In genomic region chr11:65316979-65317786, GRCh38 we compare ENCODE assay signal across 8 cellular contexts. TPM values are rescaled to one million over a fixed set of nuclear protein-coding genes. Genes with fewer than 3 reads are reported as not detected.
DNase-seq lines count a peak whose midpoint lies in the region; ATAC-seq and TF ChIP-seq lines count a peak whose summit lies in the region.

No MANE protein-coding gene starts in this region.

- peak overlapping the region; percentile 97 for H3K27ac ChIP-seq in RWPE1
- H3K27ac ChIP-seq in foreskin keratinocyte: peak overlapping the region; percentile 1
- H3K27ac ChIP-seq in trophoblast cell (ENCODE audit: low read depth, low read length): no peak overlapping the region

- H2AFZ ChIP-seq in trophoblast cell (ENCODE audit: insufficient read depth, low read length, poor library complexity): no peak overlapping the region

- H3K14ac ChIP-seq in trophoblast cell (ENCODE audit: low read length): peak overlapping the region; percentile 30

- peak overlapping the region; percentile 47 for H2BK12ac ChIP-seq in trophoblast cell (ENCODE audit: low read length)

- TF ChIP-seq CTCF in RWPE1 (conservative IDR thresholded peaks at IDR 0.05; ENCODE audit: low read depth): no peak
- TF ChIP-seq CTCF in foreskin keratinocyte (conservative IDR thresholded peaks at IDR 0.05): no peak

- H3K27me3 ChIP-seq in foreskin keratinocyte (no peaks in the 10 kb centered on the region), trophoblast cell (ENCODE audit: insufficient read depth, low read length) (no peaks in the 10 kb centered on the region)

- no peak overlapping the region for H3K23ac ChIP-seq in trophoblast cell (ENCODE audit: low read length)

- H3K4me2 ChIP-seq in trophoblast cell (ENCODE audit: low read length): peak overlapping the region; percentile 94

- peaks cover 6% of the 10 kb centered on the region for H3K79me1 ChIP-seq in trophoblast cell (ENCODE audit: low read length)

- H2BK5ac ChIP-seq in trophoblast cell (ENCODE audit: low read depth, low read length, poor library complexity): no peak overlapping the region

- H3K36me3 ChIP-seq in trophoblast cell (ENCODE audit: control insufficient read depth in 1 of 2, insufficient read depth in 2 of 2, low read length in 2 of 2): peaks cover 19% of the 10 kb centered on the region in 2 experiments

- DNase-seq in Daoy (ENCODE audit: low read depth) (peak; percentile 82), RWPE1 (ENCODE audit: low spot score) (peak; percentile 70), foreskin keratinocyte (peak; percentile 45 to 76), trophoblast cell (peak in 1 of 2 donors; percentile 28), COLO829 (ENCODE audit: low spot score) (no peak), HuH-7.5 (ENCODE audit: low spot score) (no peak)
- DNase-seq in activated CD4-positive, alpha-beta T cell treated with anti-CD3 and anti-CD28 coated beads for 48 hours: no peak

- H2BK120ac ChIP-seq in trophoblast cell (ENCODE audit: insufficient read depth, low read length, poor library complexity): no peak overlapping the region

- H3K4me3 ChIP-seq in trophoblast cell (ENCODE audit: low read depth, low read length): no peak overlapping the region

- peak overlapping the region; percentile 39 for H4K12ac ChIP-seq in trophoblast cell (ENCODE audit: low read depth, low read length)

- H3K4me1 ChIP-seq in foreskin keratinocyte (peaks cover 5% of the 10 kb centered on the region), trophoblast cell (ENCODE audit: control insufficient read depth in 1 of 2, insufficient read depth in 2 of 2, low read length in 2 of 2) (peaks cover 12 to 14% of the 10 kb centered on the region in 2 experiments)

- ATAC-seq in foreskin keratinocyte (peak; percentile 20), HG03139 (IDR thresholded peaks at IDR 0.05; ENCODE audit: unreplicated experiment) (no peak)

- peak overlapping the region; percentile 40 for H2AK5ac ChIP-seq in trophoblast cell (ENCODE audit: low read length)

- no peak overlapping the region for H3K9ac ChIP-seq in trophoblast cell (ENCODE audit: low read length)

- WGBS in trophoblast cell (ENCODE audit: extremely low coverage, insufficient coverage, insufficient read length): no CpG with 5 or more reads among the region's 14 CpGs

- POLR2A ChIA-PET in RWPE1 (lab: Yijun Ruan, JAX; ENCODE audit: low non-redundant PET): interaction anchor here (1.7 kb wide), 1 partner anchor 55 kb away, joined by 3 read pairs; the partner anchor contains the start of gene POLA2

- peak overlapping the region; percentile 17 for H3K4ac ChIP-seq in trophoblast cell (ENCODE audit: low read depth, low read length)

- CTCF ChIA-PET in RWPE1 (lab: Yijun Ruan, JAX): interaction anchor here (0.6 to 3.0 kb wide), 7 partner anchors 9 to 728 kb away, joined by 3 to 83 read pairs (median 3); partner anchors contain the start of gene DPF2

- peak overlapping the region; percentile 40 for H4K91ac ChIP-seq in trophoblast cell (ENCODE audit: low read depth, low read length)

- H4K8ac ChIP-seq in trophoblast cell (ENCODE audit: low read depth, low read length): peak overlapping the region; percentile 73

- H3K18ac ChIP-seq in trophoblast cell (ENCODE audit: low read length): no peak overlapping the region

- no peaks in the 10 kb centered on the region for H3K9me3 ChIP-seq in trophoblast cell (ENCODE audit: insufficient read depth, low read depth, low read length)

- H3K79me2 ChIP-seq in trophoblast cell (ENCODE audit: control insufficient read depth, insufficient read depth, low read length, poor library complexity): no peaks in the 10 kb centered on the region

RNA-seq across cellular contexts. Expression of gene CDC42EP2, which starts 2.5 kb away (rescaled TPM):
- total RNA-seq in Daoy (2014; rRNA removed; shearing (Covaris generic)): 2.8 and 2.9 TPM in 2 replicates
- 20.3 and 22.2 TPM in 2 replicates for total RNA-seq in foreskin keratinocyte
- 26.2 and 31.5 TPM in 2 replicates for polyA plus RNA-seq in foreskin keratinocyte
- polyA plus RNA-seq in trophoblast cell (2013): 7.2 and 7.7 TPM in 2 replicates

RNA-seq across cellular contexts. Expression of gene DPF2, which starts 16.5 kb away (rescaled TPM):
- 47.7 and 47.8 TPM in 2 replicates for total RNA-seq in Daoy (2014; rRNA removed; shearing (Covaris generic))
- 29.1 and 31.7 TPM in 2 replicates for total RNA-seq in foreskin keratinocyte
- 38.0 and 38.7 TPM in 2 replicates for polyA plus RNA-seq in foreskin keratinocyte
- 64.3 and 69.7 TPM in 2 replicates for polyA plus RNA-seq in trophoblast cell (2013)

RNA-seq across cellular contexts. Expression of gene TIGD3, which starts 37.4 kb away (rescaled TPM):
- total RNA-seq in Daoy (2014; rRNA removed; shearing (Covaris generic)): 0.34 and 0.42 TPM in 2 replicates
- total RNA-seq in foreskin keratinocyte: 0.07 and 0.14 TPM in 2 replicates
- polyA plus RNA-seq in foreskin keratinocyte: 0.10 and 0.13 TPM in 2 replicates
- 2.1 and 2.3 TPM in 2 replicates for polyA plus RNA-seq in trophoblast cell (2013)

RNA-seq across cellular contexts. Expression of gene POLA2, which starts 55.4 kb away (rescaled TPM):
- 26.5 and 31.2 TPM in 2 replicates for total RNA-seq in Daoy (2014; rRNA removed; shearing (Covaris generic))
- total RNA-seq in foreskin keratinocyte: 30.6 and 30.8 TPM in 2 replicates
- polyA plus RNA-seq in foreskin keratinocyte: 39.8 and 42.7 TPM in 2 replicates
- polyA plus RNA-seq in trophoblast cell (2013): 12.6 and 13.3 TPM in 2 replicates

Comparison
In these comparisons a context has a peak if more than half of its experiments do, and no peak if none do; other contexts are left out.
1. DNase-seq: peak in Daoy (single experiment), RWPE1 (single experiment) and foreskin keratinocyte (2 of 2); none in COLO829 (single experiment), HuH-7.5 (single experiment) and activated CD4-positive, alpha-beta T cell treated with anti-CD3 and anti-CD28 coated beads for 48 hours (single experiment).